In genomic region chr7:12327922-12328321, GRCh38 we compare ENCODE assay signal across 23 cellular contexts.
DNase-seq lines count a peak whose midpoint lies in the region; ATAC-seq and TF ChIP-seq lines count a peak whose summit lies in the region.
"Had no signal": no experiment of that assay in that cellular context is flagged by ENCODE, and none has a peak within 500 bp of the region (broad histone marks: within the 10 kb centered on the region; RNA-seq: fewer than 3 reads in every experiment).

No MANE protein-coding gene starts in this region.

- no peak overlapping the region for H2AK5ac ChIP-seq in mesendoderm (ENCODE audit: low read length)
- no peak overlapping the region for H2AK5ac ChIP-seq in mesenchymal stem cell (ENCODE audit: low read length, severe bottlenecking)

- H3K27me3 ChIP-seq in Caco-2 (replicated peaks; ENCODE audit: control insufficient read depth, insufficient read depth, low read length): no peaks in the 10 kb centered on the region
- H3K27me3 ChIP-seq in HUES48 (ENCODE audit: control insufficient read depth, insufficient read depth, low read length): no peaks in the 10 kb centered on the region
- no peaks in the 10 kb centered on the region for H3K27me3 ChIP-seq in mesendoderm (ENCODE audit: insufficient read depth, low read length, poor library complexity)
- no peaks in the 10 kb centered on the region for H3K27me3 ChIP-seq in mesenchymal stem cell (ENCODE audit: control insufficient read depth in 1 of 2, insufficient read depth in 1 of 2, low read length in 2 of 2)
- H3K27me3 ChIP-seq: BE2C, MG63, SJCRH30 had no signal

- H2AFZ ChIP-seq in mesenchymal stem cell (ENCODE audit: low read depth, low read length): no peak overlapping the region
- H2AFZ ChIP-seq: GM23248 had no signal

- no peak overlapping the region for H3K56ac ChIP-seq in mesendoderm (ENCODE audit: low read length)

- H2BK15ac ChIP-seq in mesendoderm (replicated peaks; ENCODE audit: low read depth) (no peak overlapping the region), mesenchymal stem cell (ENCODE audit: low read depth, poor library complexity, severe bottlenecking) (no peak overlapping the region)

- H3K14ac ChIP-seq in mesenchymal stem cell (ENCODE audit: low read length in 2 of 2): no peak overlapping the region

- DNase-seq in Caco-2 (peak; percentile 18 to 57), glutamatergic neuron (peak; percentile 23), mesendoderm (peak; percentile 88), COLO829 (ENCODE audit: low spot score) (no peak), mesenchymal stem cell (no peak)
- no peak for DNase-seq in stimulated activated effector memory CD8-positive, alpha-beta T cell treated with anti-CD3 and anti-CD28 coated beads, Interleukin-12 subunit alpha, Interleukin-12 subunit beta, amount 100 ng/mL, for 72 hours (ENCODE audit: low spot score in 2 of 2)
- DNase-seq: BE2C; CD8-positive, alpha-beta memory T cell; GM23248; KG1; MG63; NCI-H1694; NCI-H2029 treated with DMSO at 0.1 percent for 48 hours; NCI-H2227 treated with DMSO at 0.1 percent for 48 hours; NCI-H526 treated with DMSO at 0.1 percent for 48 hours; SJCRH30 had no signal

- no peaks in the 10 kb centered on the region for H3K79me2 ChIP-seq in mesendoderm (ENCODE audit: control insufficient read depth, insufficient read depth, low read length)

- H3K4me1 ChIP-seq in Caco-2 (no peaks in the 10 kb centered on the region), HUES48 (ENCODE audit: control insufficient read depth, insufficient read depth, low read length) (peaks cover 58% of the 10 kb centered on the region), mesendoderm (ENCODE audit: control insufficient read depth, low read depth, low read length) (no peaks in the 10 kb centered on the region), mesenchymal stem cell (ENCODE audit: control insufficient read depth, insufficient read depth, low read depth, low read length) (no peaks in the 10 kb centered on the region)
- H3K4me1 ChIP-seq: BE2C, SJCRH30 had no signal

- H2BK12ac ChIP-seq in mesenchymal stem cell (ENCODE audit: low read length in 2 of 2): no peak overlapping the region

- H3K4me1 Mint-ChIP-seq in Caco-2 (ENCODE audit: low read depth, unreplicated experiment): no peaks in the 10 kb centered on the region
- peaks cover 4% of the 10 kb centered on the region for H3K4me1 Mint-ChIP-seq in glutamatergic neuron (ENCODE audit: low read depth, unreplicated experiment)
- H3K4me1 Mint-ChIP-seq in stimulated activated effector memory CD8-positive, alpha-beta T cell treated with anti-CD3 and anti-CD28 coated beads, Interleukin-12 subunit alpha, Interleukin-12 subunit beta, amount 100 ng/mL, for 72 hours: no peaks in the 10 kb centered on the region
- H3K4me1 Mint-ChIP-seq: CD14-positive monocyte; CD8-positive, alpha-beta memory T cell had no signal

- H3K4me3 ChIP-seq in Caco-2 (ENCODE audit: low read depth, low read length) (no peak overlapping the region), HUES48 (ENCODE audit: low read depth, low read length) (no peak overlapping the region), mesendoderm (ENCODE audit: low read length) (no peak overlapping the region), mesenchymal stem cell (ENCODE audit: insufficient read depth in 1 of 2, low read depth in 1 of 2, low read length in 2 of 2) (no peak overlapping the region)
- H3K4me3 ChIP-seq: GM23248, MG63, SJCRH30 had no signal

- no peaks in the 10 kb centered on the region for H3K9me3 ChIP-seq in Caco-2
- H3K9me3 ChIP-seq in HUES48 (ENCODE audit: control insufficient read depth, insufficient read depth, low read length): no peaks in the 10 kb centered on the region
- no peaks in the 10 kb centered on the region for H3K9me3 ChIP-seq in mesenchymal stem cell (ENCODE audit: control insufficient read depth, low read length)
- H3K9me3 ChIP-seq: BE2C, MG63, SJCRH30 had no signal

- no peak overlapping the region for H3K27ac Mint-ChIP-seq in Caco-2 (ENCODE audit: unreplicated experiment)
- no peak overlapping the region for H3K27ac Mint-ChIP-seq in glutamatergic neuron (ENCODE audit: unreplicated experiment)
- no peak overlapping the region for H3K27ac Mint-ChIP-seq in stimulated activated effector memory CD8-positive, alpha-beta T cell treated with anti-CD3 and anti-CD28 coated beads, Interleukin-12 subunit alpha, Interleukin-12 subunit beta, amount 100 ng/mL, for 72 hours
- H3K27ac Mint-ChIP-seq: CD14-positive monocyte; CD8-positive, alpha-beta memory T cell had no signal

- no peak overlapping the region for H4K91ac ChIP-seq in mesenchymal stem cell (ENCODE audit: low read length)

- no peaks in the 10 kb centered on the region for H3K79me1 ChIP-seq in mesendoderm (ENCODE audit: low read length)
- H3K79me1 ChIP-seq in mesenchymal stem cell (replicated peaks; ENCODE audit: low read length, poor library complexity, severe bottlenecking): no peaks in the 10 kb centered on the region

- H3K9me3 Mint-ChIP-seq in Caco-2 (ENCODE audit: unreplicated experiment) (no peaks in the 10 kb centered on the region), glutamatergic neuron (ENCODE audit: unreplicated experiment) (peaks cover 1% of the 10 kb centered on the region)
- no peaks in the 10 kb centered on the region for H3K9me3 Mint-ChIP-seq in stimulated activated effector memory CD8-positive, alpha-beta T cell treated with anti-CD3 and anti-CD28 coated beads, Interleukin-12 subunit alpha, Interleukin-12 subunit beta, amount 100 ng/mL, for 72 hours
- H3K9me3 Mint-ChIP-seq: CD14-positive monocyte; CD8-positive, alpha-beta memory T cell had no signal

- peak overlapping the region; percentile 92 for H3K27ac ChIP-seq in HUES48 (ENCODE audit: low read depth, low read length)
- no peak overlapping the region for H3K27ac ChIP-seq in mesendoderm (ENCODE audit: low read depth, low read length)
- no peak overlapping the region for H3K27ac ChIP-seq in mesenchymal stem cell (ENCODE audit: low read length, poor library complexity, severe bottlenecking)
- H3K27ac ChIP-seq: 22Rv1, GM23248, HL-60, RWPE1, SJCRH30 had no signal

- H3K36me3 Mint-ChIP-seq in Caco-2 (ENCODE audit: insufficient read depth, unreplicated experiment) (no peaks in the 10 kb centered on the region), glutamatergic neuron (ENCODE audit: unreplicated experiment) (no peaks in the 10 kb centered on the region)
- no peaks in the 10 kb centered on the region for H3K36me3 Mint-ChIP-seq in stimulated activated effector memory CD8-positive, alpha-beta T cell treated with anti-CD3 and anti-CD28 coated beads, Interleukin-12 subunit alpha, Interleukin-12 subunit beta, amount 100 ng/mL, for 72 hours
- H3K36me3 Mint-ChIP-seq: CD14-positive monocyte; CD8-positive, alpha-beta memory T cell had no signal

- no peak overlapping the region for H4K5ac ChIP-seq in mesendoderm (ENCODE audit: low read length)

- H3K9ac ChIP-seq in HUES48 (ENCODE audit: low read depth, low read length): no peak overlapping the region
- no peak overlapping the region for H3K9ac ChIP-seq in mesendoderm (ENCODE audit: low read length)
- no peak overlapping the region for H3K9ac ChIP-seq in mesenchymal stem cell (ENCODE audit: low read length)
- H3K9ac ChIP-seq: GM23248 had no signal

- no peaks in the 10 kb centered on the region for H3K36me3 ChIP-seq in Caco-2 (ENCODE audit: control insufficient read depth, insufficient read depth, low read length)
- peaks cover 18% of the 10 kb centered on the region for H3K36me3 ChIP-seq in HUES48 (ENCODE audit: control insufficient read depth, insufficient read depth, low read length)
- no peaks in the 10 kb centered on the region for H3K36me3 ChIP-seq in mesendoderm (ENCODE audit: control insufficient read depth, insufficient read depth, low read length)
- no peaks in the 10 kb centered on the region for H3K36me3 ChIP-seq in mesenchymal stem cell (ENCODE audit: control insufficient read depth in 1 of 2, insufficient read depth in 2 of 2, low read depth in 1 of 2, low read length in 2 of 2)
- H3K36me3 ChIP-seq: BE2C, MG63 had no signal

- no peak overlapping the region for H3K4me2 ChIP-seq in mesendoderm (ENCODE audit: low read length)
- H3K4me2 ChIP-seq in mesenchymal stem cell (ENCODE audit: low read length, poor library complexity, severe bottlenecking): no peak overlapping the region

- H2BK120ac ChIP-seq in mesendoderm (ENCODE audit: low read depth, low read length) (no peak overlapping the region), mesenchymal stem cell (ENCODE audit: low read depth, low read length) (no peak overlapping the region)

- TF ChIP-seq CTCF in Caco-2 (IDR thresholded peaks at IDR 0.05; ENCODE audit: insufficient read depth in 1 of 2, low read depth in 1 of 2, low read length in 1 of 2, severe bottlenecking in 1 of 2, unreplicated experiment in 1 of 2) (no peak), glutamatergic neuron (IDR thresholded peaks at IDR 0.05; ENCODE audit: partially characterized antibody, unreplicated experiment) (no peak)

- H4K8ac ChIP-seq in mesendoderm (ENCODE audit: low read depth, low read length) (no peak overlapping the region), mesenchymal stem cell (ENCODE audit: low read length) (no peak overlapping the region)

- H3K4me3 Mint-ChIP-seq in Caco-2 (ENCODE audit: unreplicated experiment): no peak overlapping the region
- H3K4me3 Mint-ChIP-seq in glutamatergic neuron (ENCODE audit: unreplicated experiment): no peak overlapping the region
- H3K4me3 Mint-ChIP-seq in stimulated activated effector memory CD8-positive, alpha-beta T cell treated with anti-CD3 and anti-CD28 coated beads, Interleukin-12 subunit alpha, Interleukin-12 subunit beta, amount 100 ng/mL, for 72 hours: no peak overlapping the region
- H3K4me3 Mint-ChIP-seq: CD14-positive monocyte; CD8-positive, alpha-beta memory T cell had no signal

- BruUV-seq in Caco-2 (replicated peaks; lab: Mats Ljungman, UMichigan): no TSS peak

- no peak overlapping the region for H3K23ac ChIP-seq in mesendoderm (ENCODE audit: low read length)
- no peak overlapping the region for H3K23ac ChIP-seq in mesenchymal stem cell (ENCODE audit: low read length in 2 of 2)

- H3K18ac ChIP-seq in mesendoderm (ENCODE audit: low read length) (no peak overlapping the region), mesenchymal stem cell (ENCODE audit: low read depth in 1 of 2, low read length in 2 of 2) (no peak overlapping the region)

- H3K4ac ChIP-seq in mesendoderm (ENCODE audit: low read depth, low read length) (no peak overlapping the region), mesenchymal stem cell (ENCODE audit: low read depth in 1 of 2, low read length in 2 of 2) (no peak overlapping the region)

- no CpG with 5 or more reads among the region's 3 CpGs for WGBS in mesendoderm (ENCODE audit: extremely low coverage, insufficient coverage, low lambda C conversion rate)
- 86% methylated on average over 3 of the region's 3 CpGs for WGBS in mesenchymal stem cell

- CTCF ChIA-PET in Caco-2 (lab: Charles Lee): no interaction called here

- H3K27me3 Mint-ChIP-seq in Caco-2 (ENCODE audit: insufficient read depth, unreplicated experiment) (no peaks in the 10 kb centered on the region), glutamatergic neuron (ENCODE audit: unreplicated experiment) (peaks cover 2% of the 10 kb centered on the region)

- H2BK5ac ChIP-seq in mesendoderm (ENCODE audit: low read length) (no peak overlapping the region), mesenchymal stem cell (ENCODE audit: low read depth, low read length, poor library complexity, severe bottlenecking) (no peak overlapping the region)

- intact Hi-C loops in Caco-2 (cut with micrococcal nuclease; ENCODE audit: unreplicated experiment): no loop called here

- POLR2A ChIA-PET in Caco-2 (lab: Charles Lee): no interaction called here

- ATAC-seq in stimulated activated effector memory CD8-positive, alpha-beta T cell treated with anti-CD3 and anti-CD28 coated beads, Interleukin-12 subunit alpha, Interleukin-12 subunit beta, amount 100 ng/mL, for 72 hours: no peak
- ATAC-seq: HCT116, SK-N-SH treated with all-trans-retinoic acid at 6 μM for 48 hours had no signal

Comparison
In these comparisons a context has a peak if more than half of its experiments do, and no peak if none do; other contexts are left out.
1. DNase-seq: peak in Caco-2 (2 of 2), glutamatergic neuron (single experiment) and mesendoderm (single experiment); none in COLO829 (single experiment), stimulated activated effector memory CD8-positive, alpha-beta T cell treated with anti-CD3 and anti-CD28 coated beads, Interleukin-12 subunit alpha, Interleukin-12 subunit beta, amount 100 ng/mL, for 72 hours (0 of 2) and mesenchymal stem cell (single experiment).